Comparison of ENCODE assay signal across 1 cellular context in genomic region chr15:51936119-51936478, GRCh38.
TF ChIP-seq lines count a peak whose summit lies in the region.

No MANE protein-coding gene starts in this region.

TF ChIP-seq in HepG2, 621 proteins besides CTCF, POLR2A, EP300 and RAD21:
- TF ChIP-seq POLR2G (IDR thresholded peaks at IDR 0.05; ENCODE audit: low read depth, low read length) = peak; percentile 39; the same call in 1 of the 2 replicates
- no peak for TF ChIP-seq CC2D1A (CRISPR knock-in tag; IDR thresholded peaks at IDR 0.05)
- peak; percentile 32 for TF ChIP-seq RBM22 (optimal IDR thresholded peaks at IDR 0.05; ENCODE audit: low read length)
- no peak for TF ChIP-seq GABPA (IDR thresholded peaks at IDR 0.05; ENCODE audit: low read depth, low read length)
- peak; percentile 27; the same call in 1 of the 2 replicates for TF ChIP-seq GABPA (CRISPR knock-in tag; IDR thresholded peaks at IDR 0.05; ENCODE audit: low read depth)
